Comparison of ENCODE assay signal across 2 cellular contexts in genomic region chr6:68640506-68640875, GRCh38.
TF ChIP-seq lines count a peak whose summit lies in the region.

No MANE protein-coding gene starts in this region.

TF ChIP-seq in liver, 16 proteins besides CTCF, POLR2A, EP300 and RAD21:
- TF ChIP-seq RXRA (IDR thresholded peaks at IDR 0.05) (no peak), HNF4G (IDR thresholded peaks at IDR 0.05) (no peak), FOXA1 (IDR thresholded peaks at IDR 0.05) (no peak), NR2F2 (IDR thresholded peaks at IDR 0.05) (no peak), YY1 (IDR thresholded peaks at IDR 0.05) (no peak), JUND (IDR thresholded peaks at IDR 0.05) (no peak), SP1 (IDR thresholded peaks at IDR 0.05) (no peak), ATF3 (IDR thresholded peaks at IDR 0.05) (no peak), FOXA2 (IDR thresholded peaks at IDR 0.05) (no peak), HNF4A (conservative IDR thresholded peaks at IDR 0.05) (no peak), TAF1 (conservative IDR thresholded peaks at IDR 0.05) (no peak), GABPA (IDR thresholded peaks at IDR 0.05 in 1 of 2, conservative IDR thresholded peaks at IDR 0.05 in 1 of 2) (no peak), EGR1 (IDR thresholded peaks at IDR 0.05; ENCODE audit: low read depth in 2 of 2) (no peak)
- TF ChIP-seq, protein P1, sequence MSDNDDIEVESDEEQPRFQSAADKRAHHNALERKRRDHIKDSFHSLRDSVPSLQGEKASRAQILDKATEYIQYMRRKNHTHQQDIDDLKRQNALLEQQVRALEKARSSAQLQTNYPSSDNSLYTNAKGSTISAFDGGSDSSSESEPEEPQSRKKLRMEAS (IDR thresholded peaks at IDR 0.05), result no peak
- TF ChIP-seq, protein P2, sequence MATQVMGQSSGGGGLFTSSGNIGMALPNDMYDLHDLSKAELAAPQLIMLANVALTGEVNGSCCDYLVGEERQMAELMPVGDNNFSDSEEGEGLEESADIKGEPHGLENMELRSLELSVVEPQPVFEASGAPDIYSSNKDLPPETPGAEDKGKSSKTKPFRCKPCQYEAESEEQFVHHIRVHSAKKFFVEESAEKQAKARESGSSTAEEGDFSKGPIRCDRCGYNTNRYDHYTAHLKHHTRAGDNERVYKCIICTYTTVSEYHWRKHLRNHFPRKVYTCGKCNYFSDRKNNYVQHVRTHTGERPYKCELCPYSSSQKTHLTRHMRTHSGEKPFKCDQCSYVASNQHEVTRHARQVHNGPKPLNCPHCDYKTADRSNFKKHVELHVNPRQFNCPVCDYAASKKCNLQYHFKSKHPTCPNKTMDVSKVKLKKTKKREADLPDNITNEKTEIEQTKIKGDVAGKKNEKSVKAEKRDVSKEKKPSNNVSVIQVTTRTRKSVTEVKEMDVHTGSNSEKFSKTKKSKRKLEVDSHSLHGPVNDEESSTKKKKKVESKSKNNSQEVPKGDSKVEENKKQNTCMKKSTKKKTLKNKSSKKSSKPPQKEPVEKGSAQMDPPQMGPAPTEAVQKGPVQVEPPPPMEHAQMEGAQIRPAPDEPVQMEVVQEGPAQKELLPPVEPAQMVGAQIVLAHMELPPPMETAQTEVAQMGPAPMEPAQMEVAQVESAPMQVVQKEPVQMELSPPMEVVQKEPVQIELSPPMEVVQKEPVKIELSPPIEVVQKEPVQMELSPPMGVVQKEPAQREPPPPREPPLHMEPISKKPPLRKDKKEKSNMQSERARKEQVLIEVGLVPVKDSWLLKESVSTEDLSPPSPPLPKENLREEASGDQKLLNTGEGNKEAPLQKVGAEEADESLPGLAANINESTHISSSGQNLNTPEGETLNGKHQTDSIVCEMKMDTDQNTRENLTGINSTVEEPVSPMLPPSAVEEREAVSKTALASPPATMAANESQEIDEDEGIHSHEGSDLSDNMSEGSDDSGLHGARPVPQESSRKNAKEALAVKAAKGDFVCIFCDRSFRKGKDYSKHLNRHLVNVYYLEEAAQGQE (IDR thresholded peaks at IDR 0.05), result no peak
- TF ChIP-seq, protein P3, sequence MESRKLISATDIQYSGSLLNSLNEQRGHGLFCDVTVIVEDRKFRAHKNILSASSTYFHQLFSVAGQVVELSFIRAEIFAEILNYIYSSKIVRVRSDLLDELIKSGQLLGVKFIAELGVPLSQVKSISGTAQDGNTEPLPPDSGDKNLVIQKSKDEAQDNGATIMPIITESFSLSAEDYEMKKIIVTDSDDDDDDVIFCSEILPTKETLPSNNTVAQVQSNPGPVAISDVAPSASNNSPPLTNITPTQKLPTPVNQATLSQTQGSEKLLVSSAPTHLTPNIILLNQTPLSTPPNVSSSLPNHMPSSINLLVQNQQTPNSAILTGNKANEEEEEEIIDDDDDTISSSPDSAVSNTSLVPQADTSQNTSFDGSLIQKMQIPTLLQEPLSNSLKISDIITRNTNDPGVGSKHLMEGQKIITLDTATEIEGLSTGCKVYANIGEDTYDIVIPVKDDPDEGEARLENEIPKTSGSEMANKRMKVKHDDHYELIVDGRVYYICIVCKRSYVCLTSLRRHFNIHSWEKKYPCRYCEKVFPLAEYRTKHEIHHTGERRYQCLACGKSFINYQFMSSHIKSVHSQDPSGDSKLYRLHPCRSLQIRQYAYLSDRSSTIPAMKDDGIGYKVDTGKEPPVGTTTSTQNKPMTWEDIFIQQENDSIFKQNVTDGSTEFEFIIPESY (IDR thresholded peaks at IDR 0.05), result no peak

TF ChIP-seq in HepG2, 621 proteins besides CTCF, POLR2A, EP300 and RAD21:
- no peak for TF ChIP-seq SP140L (CRISPR knock-in tag; IDR thresholded peaks at IDR 0.05; ENCODE audit: borderline replicate concordance)
- no peak for TF ChIP-seq KAT8 (CRISPR knock-in tag; IDR thresholded peaks at IDR 0.05)
- no peak for TF ChIP-seq ZFP36L1 (CRISPR knock-in tag; IDR thresholded peaks at IDR 0.05)
- TF ChIP-seq ZBTB20 (CRISPR knock-in tag; IDR thresholded peaks at IDR 0.05; ENCODE audit: borderline replicate concordance, low read depth), result no peak
- TF ChIP-seq, protein P4, sequence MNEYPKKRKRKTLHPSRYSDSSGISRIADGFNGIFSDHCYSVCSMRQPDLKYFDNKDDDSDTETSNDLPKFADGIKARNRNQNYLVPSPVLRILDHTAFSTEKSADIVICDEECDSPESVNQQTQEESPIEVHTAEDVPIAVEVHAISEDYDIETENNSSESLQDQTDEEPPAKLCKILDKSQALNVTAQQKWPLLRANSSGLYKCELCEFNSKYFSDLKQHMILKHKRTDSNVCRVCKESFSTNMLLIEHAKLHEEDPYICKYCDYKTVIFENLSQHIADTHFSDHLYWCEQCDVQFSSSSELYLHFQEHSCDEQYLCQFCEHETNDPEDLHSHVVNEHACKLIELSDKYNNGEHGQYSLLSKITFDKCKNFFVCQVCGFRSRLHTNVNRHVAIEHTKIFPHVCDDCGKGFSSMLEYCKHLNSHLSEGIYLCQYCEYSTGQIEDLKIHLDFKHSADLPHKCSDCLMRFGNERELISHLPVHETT (CRISPR knock-in tag; conservative IDR thresholded peaks at IDR 0.05), result no peak
- TF ChIP-seq, protein P5, sequence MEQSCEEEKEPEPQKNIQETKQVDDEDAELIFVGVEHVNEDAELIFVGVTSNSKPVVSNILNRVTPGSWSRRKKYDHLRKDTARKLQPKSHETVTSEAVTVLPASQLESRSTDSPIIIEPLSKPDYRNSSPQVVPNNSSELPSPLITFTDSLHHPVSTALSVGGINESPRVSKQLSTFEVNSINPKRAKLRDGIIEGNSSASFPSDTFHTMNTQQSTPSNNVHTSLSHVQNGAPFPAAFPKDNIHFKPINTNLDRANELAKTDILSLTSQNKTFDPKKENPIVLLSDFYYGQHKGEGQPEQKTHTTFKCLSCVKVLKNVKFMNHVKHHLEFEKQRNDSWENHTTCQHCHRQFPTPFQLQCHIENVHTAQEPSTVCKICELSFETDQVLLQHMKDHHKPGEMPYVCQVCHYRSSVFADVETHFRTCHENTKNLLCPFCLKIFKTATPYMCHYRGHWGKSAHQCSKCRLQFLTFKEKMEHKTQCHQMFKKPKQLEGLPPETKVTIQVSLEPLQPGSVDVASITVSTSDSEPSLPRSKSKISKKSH (CRISPR knock-in tag; IDR thresholded peaks at IDR 0.05; ENCODE audit: borderline replicate concordance), result no peak
- TF ChIP-seq KDM5B (CRISPR knock-in tag; IDR thresholded peaks at IDR 0.05; ENCODE audit: borderline replicate concordance), result no peak
- no peak for TF ChIP-seq HOXA3 (CRISPR knock-in tag; IDR thresholded peaks at IDR 0.05)
- TF ChIP-seq ZNF251 (CRISPR knock-in tag; IDR thresholded peaks at IDR 0.05), result no peak
